Comparison of ENCODE assay signal across 26 cellular contexts in the genomic region with DNA sequence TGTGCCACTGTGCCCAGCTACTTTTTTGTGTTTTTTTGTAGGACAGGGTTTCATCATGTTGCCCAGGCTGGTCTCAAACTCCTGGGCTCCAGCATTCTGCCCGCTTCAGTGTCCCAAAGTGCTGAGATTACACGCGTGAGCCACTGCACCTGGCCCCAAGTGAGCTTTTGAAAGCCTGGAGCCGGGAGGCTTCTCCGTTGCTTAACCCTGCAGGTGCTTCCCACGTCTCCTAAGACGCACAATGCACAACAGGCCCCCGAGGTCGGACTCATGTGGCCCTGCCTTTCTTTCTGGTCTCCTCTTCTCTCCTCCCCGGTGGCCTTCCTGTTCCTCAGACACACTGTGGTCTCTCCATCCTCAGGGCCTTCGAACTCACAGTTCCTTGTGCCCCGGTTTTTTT. TPM values are rescaled to one million over a fixed set of nuclear protein-coding genes. Genes with fewer than 3 reads are reported as not detected.
"Had no signal": no experiment of that assay in that cellular context is flagged by ENCODE, and none has a peak within 500 bp of the region (broad histone marks: within the 10 kb centered on the region; RNA-seq: fewer than 3 reads in every experiment).

No MANE protein-coding gene starts in this region.

- H3K27ac Mint-ChIP-seq: nephron had no signal

- H3K4me1 Mint-ChIP-seq: nephron; stimulated activated effector memory CD8-positive, alpha-beta T cell treated with anti-CD3 and anti-CD28 coated beads, Interleukin-12 subunit alpha, Interleukin-12 subunit beta, amount 100 ng/mL, for 72 hours had no signal

- H3K27ac ChIP-seq: coronary artery, heart left ventricle, right atrium auricular region, testis, tibial nerve, upper lobe of right lung had no signal

- H3K9me3 Mint-ChIP-seq: naive B cell; stimulated activated effector memory CD8-positive, alpha-beta T cell treated with anti-CD3 and anti-CD28 coated beads, Interleukin-12 subunit alpha, Interleukin-12 subunit beta, amount 100 ng/mL, for 72 hours; stimulated activated naive CD8-positive, alpha-beta T cell treated with anti-CD3 and anti-CD28 coated beads, Interleukin-15, amount 100 ng/mL, for 72 hours had no signal

- H3K4me1 ChIP-seq: heart left ventricle, right atrium auricular region, testis, tibial nerve, upper lobe of right lung had no signal

- H3K4me3 Mint-ChIP-seq: nephron; stimulated activated effector memory CD8-positive, alpha-beta T cell treated with anti-CD3 and anti-CD28 coated beads, Interleukin-12 subunit alpha, Interleukin-12 subunit beta, amount 100 ng/mL, for 72 hours; stimulated activated naive CD8-positive, alpha-beta T cell treated with anti-CD3 and anti-CD28 coated beads, Interleukin-15, amount 100 ng/mL, for 72 hours had no signal

- H3K27me3 ChIP-seq: heart left ventricle, right atrium auricular region, testis, tibial nerve, upper lobe of right lung had no signal

- H3K9me3 ChIP-seq: heart left ventricle, right atrium auricular region, testis, tibial nerve, upper lobe of right lung had no signal

- ATAC-seq: esophagus mucosa; heart left ventricle; left ventricle myocardium superior; stimulated activated effector memory CD8-positive, alpha-beta T cell treated with anti-CD3 and anti-CD28 coated beads, Interleukin-12 subunit alpha, Interleukin-12 subunit beta, amount 100 ng/mL, for 72 hours; stimulated activated naive CD8-positive, alpha-beta T cell treated with anti-CD3 and anti-CD28 coated beads, Interleukin-15, amount 100 ng/mL, for 72 hours; upper lobe of right lung had no signal

- DNase-seq: effector CD4-positive, alpha-beta T cell; heart left ventricle; hippocampal formation; left colon; left ventricle myocardium superior; mesenchymal stem cell; naive B cell; posterior cingulate gyrus; stimulated activated CD4-positive, alpha-beta T cell treated with anti-CD3 and anti-CD28 coated beads, Interleukin-12 subunit alpha, Interleukin-12 subunit beta, amount 100 ng/mL, for 4 hours; stimulated activated CD8-positive, alpha-beta memory T cell treated with anti-CD3 and anti-CD28 coated beads, Interleukin-4, amount 100 ng/mL, for 48 hours; stimulated activated naive CD8-positive, alpha-beta T cell treated with anti-CD3 and anti-CD28 coated beads, Interleukin-15, amount 100 ng/mL, for 72 hours; testis; upper lobe of right lung had no signal

- H3K27me3 Mint-ChIP-seq: naive B cell; stimulated activated naive CD8-positive, alpha-beta T cell treated with anti-CD3 and anti-CD28 coated beads, Interleukin-15, amount 100 ng/mL, for 72 hours had no signal

- H3K4me3 ChIP-seq: coronary artery, heart left ventricle, lung, right atrium auricular region, testis, tibial nerve, upper lobe of right lung had no signal

RNA-seq across cellular contexts. Expression of a gene that starts 19.2 kb away (rescaled TPM):
- total RNA-seq: chondrocyte, dermis microvascular lymphatic vessel endothelial cell, glomerular endothelial cell, kidney epithelial cell, left ventricle myocardium superior, osteocyte, upper lobe of right lung had no signal

RNA-seq across cellular contexts. Expression of a gene that starts 34.3 kb away (rescaled TPM):
- total RNA-seq: frontal cortex had no signal
